Comparison of ENCODE assay signal across 8 cellular contexts in genomic region chr11:69704508-69705245, GRCh38. TPM values are rescaled to one million over a fixed set of nuclear protein-coding genes. Genes with fewer than 3 reads are reported as not detected.
DNase-seq lines count a peak whose midpoint lies in the region; ATAC-seq, FAIRE-seq and TF ChIP-seq lines count a peak whose summit lies in the region.

No MANE protein-coding gene starts in this region.

- no peaks in the 10 kb centered on the region for H3K36me3 Mint-ChIP-seq in osteocyte (ENCODE audit: unreplicated experiment)

- H3K4me3 ChIP-seq in endothelial cell of umbilical vein (replicated peaks in 1 of 3; ENCODE audit: insufficient read depth in 1 of 3, low read depth in 1 of 3, low read length in 3 of 3): no peak overlapping the region

- ATAC-seq in GM21723 (IDR thresholded peaks at IDR 0.05; ENCODE audit: unreplicated experiment) (no peak), HG03095 (IDR thresholded peaks at IDR 0.05; ENCODE audit: unreplicated experiment) (no peak)

- no TSS peak for BruUV-seq in endothelial cell of umbilical vein (replicated peaks; lab: Mats Ljungman, UMichigan)

- H3K27me3 Mint-ChIP-seq in osteocyte (ENCODE audit: unreplicated experiment): peaks cover 54% of the 10 kb centered on the region

- peak; percentile 73 for DNase-seq in NCI-H146 (lab: John Stamatoyannopoulos, UW)
- DNase-seq in NCI-H146 treated with DMSO at 0.1 percent for 48 hours (lab: John Stamatoyannopoulos, UW; ENCODE audit: unreplicated experiment): no peak
- DNase-seq in NCI-H748 (lab: John Stamatoyannopoulos, UW; ENCODE audit: unreplicated experiment): peak; percentile 89
- no peak for DNase-seq in endothelial cell of umbilical vein (ENCODE audit: low read depth, low spot score)
- no peak for DNase-seq in osteocyte (ENCODE audit: extremely low spot score, unreplicated experiment)
- no peak for DNase-seq in GDM1 (lab: John Stamatoyannopoulos, UW)

- H3K4me1 Mint-ChIP-seq in osteocyte (ENCODE audit: unreplicated experiment): peaks cover 26% of the 10 kb centered on the region

- H3K27me3 ChIP-seq in endothelial cell of umbilical vein (ENCODE audit: control insufficient read depth in 2 of 2, insufficient read depth in 2 of 2, low read length in 2 of 2): peaks cover 55 to 60% of the 10 kb centered on the region in 2 experiments

- CTCF ChIA-PET in endothelial cell of umbilical vein (lab: Charles Lee): interaction anchor here (0.8 to 2.4 kb wide), 7 partner anchors 14 to 491 kb away, joined by 3 to 14 read pairs (median 5); no protein-coding TSS in a partner anchor

- H3K79me2 ChIP-seq in endothelial cell of umbilical vein (ENCODE audit: control insufficient read depth, insufficient read depth, low read length): no peaks in the 10 kb centered on the region

- dilution Hi-C loops in endothelial cell of umbilical vein (cut with MboI; ENCODE audit: extremely low pct_ligation_motif_present, low sequenced_read_pairs): no loop called here

- no peak overlapping the region for H3K27ac ChIP-seq in endothelial cell of umbilical vein (ENCODE audit: insufficient read depth, low read depth, low read length)

- intact Hi-C loops in endothelial cell of umbilical vein (cut with micrococcal nuclease): loop anchor here (1.0 to 5.0 kb wide), 3 partner anchors 97 to 183 kb away; no protein-coding TSS in a partner anchor

- POLR2A ChIA-PET in endothelial cell of umbilical vein (lab: Charles Lee): no interaction called here

- H3K36me3 ChIP-seq in endothelial cell of umbilical vein (ENCODE audit: control insufficient read depth in 2 of 2, extremely low read depth in 1 of 2, insufficient read depth in 2 of 2, low read length in 2 of 2): no peaks in the 10 kb centered on the region

- FAIRE-seq in endothelial cell of umbilical vein (lab: Jason Lieb, UNC): no peak

- H3K4me3 Mint-ChIP-seq in osteocyte (ENCODE audit: unreplicated experiment): peak overlapping the region; percentile 72

- H3K9me3 ChIP-seq in endothelial cell of umbilical vein (replicated peaks; ENCODE audit: control insufficient read depth, insufficient read depth, low read length): no peaks in the 10 kb centered on the region

- no peak for TF ChIP-seq POLR2A in endothelial cell of umbilical vein (IDR thresholded peaks at IDR 0.05; ENCODE audit: low read depth, low read length)

- no peaks in the 10 kb centered on the region for H4K20me1 ChIP-seq in endothelial cell of umbilical vein (replicated peaks; ENCODE audit: control insufficient read depth, extremely low read depth, insufficient read depth, low read length)

- H3K27ac Mint-ChIP-seq in osteocyte (ENCODE audit: unreplicated experiment): no peak overlapping the region

- TF ChIP-seq CTCF in endothelial cell of umbilical vein (IDR thresholded peaks at IDR 0.05; ENCODE audit: extremely low read depth in 1 of 2, insufficient read depth in 1 of 2, low read depth in 1 of 2, low read length in 2 of 2): peak; percentile 41 to 59
- peak; percentile 86 for TF ChIP-seq CTCF in osteocyte (IDR thresholded peaks at IDR 0.05)

- H3K9me1 ChIP-seq in endothelial cell of umbilical vein (replicated peaks; ENCODE audit: control insufficient read depth, extremely low read depth, insufficient read depth, low read length): no peaks in the 10 kb centered on the region

- peaks cover 8% of the 10 kb centered on the region for H3K4me1 ChIP-seq in endothelial cell of umbilical vein (ENCODE audit: control insufficient read depth, extremely low read depth, insufficient read depth, low read length)

- H3K9ac ChIP-seq in endothelial cell of umbilical vein (replicated peaks; ENCODE audit: extremely low read depth, insufficient read depth, low read length): no peak overlapping the region

- no peak overlapping the region for H3K4me2 ChIP-seq in endothelial cell of umbilical vein (ENCODE audit: insufficient read depth, low read length)

- no peaks in the 10 kb centered on the region for H3K9me3 Mint-ChIP-seq in osteocyte (ENCODE audit: unreplicated experiment)

- H2AFZ ChIP-seq in endothelial cell of umbilical vein (ENCODE audit: low read depth, low read length): no peak overlapping the region

TF ChIP-seq in endothelial cell of umbilical vein, 7 proteins besides CTCF, POLR2A, EP300 and RAD21:
- TF ChIP-seq JUN (IDR thresholded peaks at IDR 0.05; ENCODE audit: borderline replicate concordance, insufficient read depth, insufficient read length, low read depth): no peak
- peak; percentile 46 for TF ChIP-seq EZH2 (IDR thresholded peaks at IDR 0.05; ENCODE audit: borderline replicate concordance, low read depth, low read length, severe bottlenecking)

RNA-seq across cellular contexts. Expression of gene FGF19, which starts 0.9 kb away (rescaled TPM):
- total RNA-seq in endothelial cell of umbilical vein (not detected in 2 replicates), osteocyte (0.13 TPM in 1 of 2 replicates, not detected in the other)
- 0.03 TPM in 1 of 2 replicates, not detected in the other for polyA plus RNA-seq in endothelial cell of umbilical vein
- polyA plus RNA-seq in endothelial cell of umbilical vein (2011; cell fraction: cytosol; rRNA removed): not detected in 2 replicates
- polyA plus RNA-seq in endothelial cell of umbilical vein (2011; cell fraction: nucleus; rRNA removed): not detected in 2 replicates
- not detected in 2 replicates for polyA plus RNA-seq in endothelial cell of umbilical vein (2012)
- not detected in 2 replicates for polyA minus RNA-seq in endothelial cell of umbilical vein
- polyA minus RNA-seq in endothelial cell of umbilical vein (2011; cell fraction: cytosol; rRNA and poly(A)+ RNA removed): 0.41 TPM
- polyA minus RNA-seq in endothelial cell of umbilical vein (2011; cell fraction: nucleus; rRNA and poly(A)+ RNA removed): not detected in 2 replicates

RNA-seq across cellular contexts. Expression of gene LTO1, which starts 29.5 kb away (rescaled TPM):
- total RNA-seq in endothelial cell of umbilical vein (27.3 and 30.9 TPM in 2 replicates), osteocyte (18.9 and 21.4 TPM in 2 replicates)
- 22.1 and 26.8 TPM in 2 replicates for polyA plus RNA-seq in endothelial cell of umbilical vein
- 19.8 and 23.3 TPM in 2 replicates for polyA plus RNA-seq in endothelial cell of umbilical vein (2011; cell fraction: cytosol; rRNA removed)
- polyA plus RNA-seq in endothelial cell of umbilical vein (2011; cell fraction: nucleus; rRNA removed): 47.9 and 48.3 TPM in 2 replicates
- 19.3 and 22.6 TPM in 2 replicates for polyA plus RNA-seq in endothelial cell of umbilical vein (2012)
- polyA minus RNA-seq in endothelial cell of umbilical vein: 17.2 and 22.0 TPM in 2 replicates
- 12.4 TPM for polyA minus RNA-seq in endothelial cell of umbilical vein (2011; cell fraction: cytosol; rRNA and poly(A)+ RNA removed)
- 25.4 and 26.6 TPM in 2 replicates for polyA minus RNA-seq in endothelial cell of umbilical vein (2011; cell fraction: nucleus; rRNA and poly(A)+ RNA removed)

Comparison
In these comparisons a context has a peak if more than half of its experiments do, and no peak if none do; other contexts are left out.
1. DNase-seq: peak in NCI-H146 (single experiment) and NCI-H748 (single experiment); none in NCI-H146 treated with DMSO at 0.1 percent for 48 hours (single experiment), endothelial cell of umbilical vein (single experiment), osteocyte (single experiment) and GDM1 (single experiment).